Comparison of ENCODE assay signal across 8 cellular contexts in the genomic region with DNA sequence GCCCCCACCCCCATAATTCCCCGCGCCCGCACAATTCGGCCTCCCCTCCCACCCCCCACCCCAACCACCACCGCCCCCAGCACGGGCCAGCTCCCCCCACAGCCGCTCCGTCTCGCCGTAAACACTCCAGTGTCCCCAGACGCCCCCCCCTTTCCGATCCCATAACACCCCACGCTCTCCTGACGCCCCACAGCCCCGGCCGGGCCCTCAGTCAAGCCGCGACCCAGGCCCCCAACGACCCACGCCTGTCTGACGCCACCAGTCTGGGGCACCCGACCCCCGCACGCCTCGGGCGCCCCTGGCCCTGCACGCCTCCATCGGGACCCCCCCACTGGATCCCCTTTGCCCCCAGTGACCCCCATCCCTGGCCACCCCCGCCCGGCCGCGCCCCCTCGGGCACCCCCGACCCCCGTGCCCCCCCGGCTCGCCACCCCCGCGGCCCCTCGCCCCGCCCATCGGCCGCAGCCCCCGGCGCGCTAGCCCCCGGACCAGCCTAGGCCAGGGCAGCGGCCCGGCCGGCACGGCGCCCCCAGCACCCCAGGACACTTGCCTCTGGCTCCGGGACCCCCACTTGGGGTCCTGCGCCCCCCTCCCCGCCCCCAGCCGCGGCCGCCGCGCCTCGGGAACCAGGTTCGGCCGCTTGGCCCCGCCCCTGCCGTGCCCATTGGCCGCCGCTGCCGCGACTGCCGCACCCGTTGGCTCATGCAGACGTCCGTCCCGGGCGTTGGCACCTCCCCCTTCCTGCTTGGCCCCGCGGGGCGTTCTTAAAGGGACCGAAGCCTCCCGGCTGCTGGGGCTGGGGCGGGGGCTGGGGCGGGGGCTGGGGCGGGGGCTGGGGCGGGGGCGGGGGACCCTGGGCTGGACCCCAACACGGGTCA. TPM values are rescaled to one million over a fixed set of nuclear protein-coding genes. Genes with fewer than 3 reads are reported as not detected.
A peak's percentile ranks its signal among the peaks of the same experiment; 100 is the strongest.
DNase-seq lines count a peak whose midpoint lies in the region; ATAC-seq and TF ChIP-seq lines count a peak whose summit lies in the region.

Gene FKBP8, minus strand, starts transcription at position 638 of the 878 bp plus-strand sequence. CDS start 1,603 bp downstream, outside the sequence.

- peak; percentile 71 to 72 for DNase-seq in AML-193 (lab: John Stamatoyannopoulos, UW)
- DNase-seq in NCI-H69 (lab: John Stamatoyannopoulos, UW): peak; percentile 96
- peak; percentile 88 to 89 for DNase-seq in activated CD4-positive, alpha-beta T cell treated with anti-CD3 and anti-CD28 coated beads, Interleukin-2, amount 50 U/mL, for 24 hours (ENCODE audit: low read depth in 1 of 2, low spot score in 1 of 2)
- peak; percentile 75 for DNase-seq in dedifferentiated amniotic fluid mesenchymal stem cell (ENCODE audit: extremely low spot score)
- peak; percentile 95 to 96 for DNase-seq in left lung
- peak; percentile 95 to 97 for DNase-seq in stimulated activated CD4-positive, alpha-beta T cell treated with anti-CD3 and anti-CD28 coated beads, Interleukin-2, amount 100 ng/mL, for 24 hours

- H3K9me3 ChIP-seq in left lung: no peaks in the 10 kb centered on the region

- peak within 1 kb of the TSS; percentile 79 to 89 for H3K27ac ChIP-seq in left lung

- no peaks in the 10 kb centered on the region for H3K27me3 ChIP-seq in left lung

- peaks cover 0 to 27% of the 10 kb centered on the region in 2 donors for H3K4me1 ChIP-seq in left lung

- peak within 1 kb of the TSS; percentile 31 to 49 for H3K4me3 ChIP-seq in left lung

- peaks cover 0 to 36% of the 10 kb centered on the region in 2 donors for H3K36me3 ChIP-seq in left lung

- ATAC-seq in GM19324 (IDR thresholded peaks at IDR 0.05; ENCODE audit: low FRiP score, unreplicated experiment) (peak; percentile 86), HG03460 (IDR thresholded peaks at IDR 0.05; ENCODE audit: unreplicated experiment) (peak; percentile 85), left lung (peak; percentile 99)

- no peak for TF ChIP-seq CTCF in left lung (IDR thresholded peaks at IDR 0.05)

- intact Hi-C loops in left lung (cut with DNase I): no loop called here

RNA-seq across cellular contexts. Expression of gene FKBP8, which starts in this region (rescaled TPM):
- 100 to 1,000 TPM; 176 to 195 TPM for total RNA-seq in left lung

Comparison
In these comparisons a context has a peak if more than half of its experiments do, and no peak if none do; other contexts are left out.
1. Peak in every context shown above with its lines: DNase-seq, ATAC-seq, H3K4me3 ChIP-seq and H3K27ac ChIP-seq.